In the genomic region with DNA sequence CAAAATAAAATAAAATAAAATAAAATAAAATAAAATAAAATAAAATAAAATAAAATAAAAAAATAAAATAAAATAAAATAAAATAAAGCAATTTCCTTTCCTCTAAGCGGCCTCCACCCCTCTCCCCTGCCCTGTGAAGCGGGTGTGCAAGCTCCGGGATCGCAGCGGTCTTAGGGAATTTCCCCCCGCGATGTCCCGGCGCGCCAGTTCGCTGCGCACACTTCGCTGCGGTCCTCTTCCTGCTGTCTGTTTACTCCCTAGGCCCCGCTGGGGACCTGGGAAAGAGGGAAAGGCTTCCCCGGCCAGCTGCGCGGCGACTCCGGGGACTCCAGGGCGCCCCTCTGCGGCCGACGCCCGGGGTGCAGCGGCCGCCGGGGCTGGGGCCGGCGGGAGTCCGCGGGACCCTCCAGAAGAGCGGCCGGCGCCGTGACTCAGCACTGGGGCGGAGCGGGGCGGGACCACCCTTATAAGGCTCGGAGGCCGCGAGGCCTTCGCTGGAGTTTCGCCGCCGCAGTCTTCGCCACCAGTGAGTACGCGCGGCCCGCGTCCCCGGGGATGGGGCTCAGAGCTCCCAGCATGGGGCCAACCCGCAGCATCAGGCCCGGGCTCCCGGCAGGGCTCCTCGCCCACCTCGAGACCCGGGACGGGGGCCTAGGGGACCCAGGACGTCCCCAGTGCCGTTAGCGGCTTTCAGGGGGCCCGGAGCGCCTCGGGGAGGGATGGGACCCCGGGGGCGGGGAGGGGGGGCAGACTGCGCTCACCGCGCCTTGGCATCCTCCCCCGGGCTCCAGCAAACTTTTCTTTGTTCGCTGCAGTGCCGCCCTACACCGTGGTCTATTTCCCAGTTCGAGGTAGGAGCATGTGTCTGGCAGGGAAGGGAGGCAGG, we compare ENCODE assay signal across 1 cellular context.
TF ChIP-seq lines count a peak whose summit lies in the region.

A gene (plus strand): TSS at position 494 of the 886 bp plus-strand sequence. CDS start 32 bp downstream, at position 526.

TF ChIP-seq in K562, 482 proteins besides CTCF, POLR2A, EP300 and RAD21 (continued from another document and continues in another):
- TF ChIP-seq FOXM1 (IDR thresholded peaks at IDR 0.05; ENCODE audit: low read depth) (no peak), FOXM1 (CRISPR knock-in tag; IDR thresholded peaks at IDR 0.05; ENCODE audit: low read depth) (no peak), NFIC (IDR thresholded peaks at IDR 0.05) (peak; percentile 27; the same call in 1 of the 2 replicates), ZNF764 (CRISPR knock-in tag; IDR thresholded peaks at IDR 0.05; ENCODE audit: low read depth) (no peak), SIN3A (IDR thresholded peaks at IDR 0.05; ENCODE audit: borderline replicate concordance in 2 of 2, control insufficient read depth in 1 of 2, low read depth in 2 of 2, low read length in 2 of 2) (peak; percentile 48 to 86; a peak in 3 of 4 replicates), SUPT5H (IDR thresholded peaks at IDR 0.05) (peak; percentile 95), MAFK (IDR thresholded peaks at IDR 0.05; ENCODE audit: low read length) (peak; percentile 85), RUNX1 (IDR thresholded peaks at IDR 0.05; ENCODE audit: low read depth) (no peak), YBX1 (IDR thresholded peaks at IDR 0.05) (no peak), ELF1 (tag; IDR thresholded peaks at IDR 0.05) (0 out of 2 replicates have a peak, but pooled peaks have one; percentile 20), SMAD1 (IDR thresholded peaks at IDR 0.05; ENCODE audit: low read depth, low read length, partially characterized antibody) (peak; percentile 82), MYC (IDR thresholded peaks at IDR 0.05; ENCODE audit: low read depth, low read length) (peak; percentile 77; the same call in 1 of the 2 replicates), MYC (CRISPR knock-in tag; IDR thresholded peaks at IDR 0.05; ENCODE audit: borderline replicate concordance, low read depth) (no peak), GABPB2 (CRISPR knock-in tag; conservative IDR thresholded peaks at IDR 0.05) (no peak), ZNF146 (CRISPR knock-in tag; IDR thresholded peaks at IDR 0.05; ENCODE audit: unreplicated experiment) (no peak), SRSF1 (IDR thresholded peaks at IDR 0.05; ENCODE audit: low read depth, low read length) (no peak), ZNF282 (CRISPR knock-in tag; IDR thresholded peaks at IDR 0.05) (0 out of 2 replicates have a peak, but pooled peaks have one; percentile 37), NR1H2 (CRISPR knock-in tag; IDR thresholded peaks at IDR 0.05) (0 out of 2 replicates have a peak, but pooled peaks have one; percentile 42), ZNF133 (CRISPR knock-in tag; IDR thresholded peaks at IDR 0.05) (0 out of 2 replicates have a peak, but pooled peaks have one; percentile 34), KDM5B (IDR thresholded peaks at IDR 0.05; ENCODE audit: insufficient replicate concordance, low read depth, low read length) (peak; percentile 96), TBP (optimal IDR thresholded peaks at IDR 0.05; ENCODE audit: low read depth, low read length) (peak; percentile 97), FOS (IDR thresholded peaks at IDR 0.05; ENCODE audit: extremely low read depth, insufficient read length) (no peak), RFX5 (IDR thresholded peaks at IDR 0.05; ENCODE audit: low read depth, low read length) (no peak), ZNF232 (CRISPR knock-in tag; IDR thresholded peaks at IDR 0.05) (no peak), ZNF707 (CRISPR knock-in tag; conservative IDR thresholded peaks at IDR 0.05) (no peak), DACH1 (IDR thresholded peaks at IDR 0.05; ENCODE audit: partially characterized antibody) (no peak), PCBP2 (IDR thresholded peaks at IDR 0.05; ENCODE audit: low read depth, low read length, poor library complexity, severe bottlenecking) (no peak), ZNF785 (CRISPR knock-in tag; IDR thresholded peaks at IDR 0.05) (no peak), HIVEP1 (CRISPR knock-in tag; IDR thresholded peaks at IDR 0.05) (no peak), FOXK1 (CRISPR knock-in tag; IDR thresholded peaks at IDR 0.05; ENCODE audit: borderline replicate concordance) (no peak), SP1 (CRISPR knock-in tag; IDR thresholded peaks at IDR 0.05) (peak; percentile 74), ZNF311 (CRISPR knock-in tag; IDR thresholded peaks at IDR 0.05) (no peak), BDP1 (IDR thresholded peaks at IDR 0.05; ENCODE audit: insufficient read depth, insufficient read length) (no peak), CREB1 (IDR thresholded peaks at IDR 0.05) (peak; percentile 34; the same call in 1 of the 2 replicates), CREB1 (CRISPR knock-in tag; IDR thresholded peaks at IDR 0.05) (no peak), ZNF586 (CRISPR knock-in tag; conservative IDR thresholded peaks at IDR 0.05) (no peak), KLF13 (tag; IDR thresholded peaks at IDR 0.05; ENCODE audit: borderline replicate concordance, low read depth) (0 out of 2 replicates have a peak, but pooled peaks have one; percentile 36), ZNF224 (CRISPR knock-in tag; IDR thresholded peaks at IDR 0.05) (no peak; the same call in 1 of the 2 replicates), GATAD2B (IDR thresholded peaks at IDR 0.05; ENCODE audit: borderline replicate concordance) (peak; percentile 99), FOSL1 (tag; conservative IDR thresholded peaks at IDR 0.05) (peak; percentile 63), CEBPG (CRISPR knock-in tag; IDR thresholded peaks at IDR 0.05) (0 out of 2 replicates have a peak, but pooled peaks have one; percentile 13), CEBPG (tag; conservative IDR thresholded peaks at IDR 0.05 in 1 of 2, IDR thresholded peaks at IDR 0.05 in 1 of 2) (no peak), RBM22 (IDR thresholded peaks at IDR 0.05; ENCODE audit: low read depth, low read length, poor library complexity, severe bottlenecking) (peak; percentile 49), ARHGAP35 (IDR thresholded peaks at IDR 0.05; ENCODE audit: partially characterized antibody) (no peak), KDM1A (IDR thresholded peaks at IDR 0.05) (no peak), TCFL5 (CRISPR knock-in tag; conservative IDR thresholded peaks at IDR 0.05) (no peak), ZNF239 (CRISPR knock-in tag; IDR thresholded peaks at IDR 0.05) (no peak), CBX8 (IDR thresholded peaks at IDR 0.05; ENCODE audit: borderline replicate concordance, extremely low read depth, low read depth, low read length, poor library complexity, severe bottlenecking) (no peak)
- TF ChIP-seq, protein P1, sequence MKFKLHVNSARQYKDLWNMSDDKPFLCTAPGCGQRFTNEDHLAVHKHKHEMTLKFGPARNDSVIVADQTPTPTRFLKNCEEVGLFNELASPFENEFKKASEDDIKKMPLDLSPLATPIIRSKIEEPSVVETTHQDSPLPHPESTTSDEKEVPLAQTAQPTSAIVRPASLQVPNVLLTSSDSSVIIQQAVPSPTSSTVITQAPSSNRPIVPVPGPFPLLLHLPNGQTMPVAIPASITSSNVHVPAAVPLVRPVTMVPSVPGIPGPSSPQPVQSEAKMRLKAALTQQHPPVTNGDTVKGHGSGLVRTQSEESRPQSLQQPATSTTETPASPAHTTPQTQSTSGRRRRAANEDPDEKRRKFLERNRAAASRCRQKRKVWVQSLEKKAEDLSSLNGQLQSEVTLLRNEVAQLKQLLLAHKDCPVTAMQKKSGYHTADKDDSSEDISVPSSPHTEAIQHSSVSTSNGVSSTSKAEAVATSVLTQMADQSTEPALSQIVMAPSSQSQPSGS (CRISPR knock-in tag; IDR thresholded peaks at IDR 0.05) = no peak
- TF ChIP-seq, protein P2, sequence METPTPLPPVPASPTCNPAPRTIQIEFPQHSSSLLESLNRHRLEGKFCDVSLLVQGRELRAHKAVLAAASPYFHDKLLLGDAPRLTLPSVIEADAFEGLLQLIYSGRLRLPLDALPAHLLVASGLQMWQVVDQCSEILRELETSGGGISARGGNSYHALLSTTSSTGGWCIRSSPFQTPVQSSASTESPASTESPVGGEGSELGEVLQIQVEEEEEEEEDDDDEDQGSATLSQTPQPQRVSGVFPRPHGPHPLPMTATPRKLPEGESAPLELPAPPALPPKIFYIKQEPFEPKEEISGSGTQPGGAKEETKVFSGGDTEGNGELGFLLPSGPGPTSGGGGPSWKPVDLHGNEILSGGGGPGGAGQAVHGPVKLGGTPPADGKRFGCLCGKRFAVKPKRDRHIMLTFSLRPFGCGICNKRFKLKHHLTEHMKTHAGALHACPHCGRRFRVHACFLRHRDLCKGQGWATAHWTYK (CRISPR knock-in tag; IDR thresholded peaks at IDR 0.05) = 0 out of 2 replicates have a peak, but pooled peaks have one; percentile 49
- TF ChIP-seq, protein P3, sequence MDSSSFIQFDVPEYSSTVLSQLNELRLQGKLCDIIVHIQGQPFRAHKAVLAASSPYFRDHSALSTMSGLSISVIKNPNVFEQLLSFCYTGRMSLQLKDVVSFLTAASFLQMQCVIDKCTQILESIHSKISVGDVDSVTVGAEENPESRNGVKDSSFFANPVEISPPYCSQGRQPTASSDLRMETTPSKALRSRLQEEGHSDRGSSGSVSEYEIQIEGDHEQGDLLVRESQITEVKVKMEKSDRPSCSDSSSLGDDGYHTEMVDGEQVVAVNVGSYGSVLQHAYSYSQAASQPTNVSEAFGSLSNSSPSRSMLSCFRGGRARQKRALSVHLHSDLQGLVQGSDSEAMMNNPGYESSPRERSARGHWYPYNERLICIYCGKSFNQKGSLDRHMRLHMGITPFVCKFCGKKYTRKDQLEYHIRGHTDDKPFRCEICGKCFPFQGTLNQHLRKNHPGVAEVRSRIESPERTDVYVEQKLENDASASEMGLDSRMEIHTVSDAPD (CRISPR knock-in tag; IDR thresholded peaks at IDR 0.05) = no peak
- TF ChIP-seq, protein P4, sequence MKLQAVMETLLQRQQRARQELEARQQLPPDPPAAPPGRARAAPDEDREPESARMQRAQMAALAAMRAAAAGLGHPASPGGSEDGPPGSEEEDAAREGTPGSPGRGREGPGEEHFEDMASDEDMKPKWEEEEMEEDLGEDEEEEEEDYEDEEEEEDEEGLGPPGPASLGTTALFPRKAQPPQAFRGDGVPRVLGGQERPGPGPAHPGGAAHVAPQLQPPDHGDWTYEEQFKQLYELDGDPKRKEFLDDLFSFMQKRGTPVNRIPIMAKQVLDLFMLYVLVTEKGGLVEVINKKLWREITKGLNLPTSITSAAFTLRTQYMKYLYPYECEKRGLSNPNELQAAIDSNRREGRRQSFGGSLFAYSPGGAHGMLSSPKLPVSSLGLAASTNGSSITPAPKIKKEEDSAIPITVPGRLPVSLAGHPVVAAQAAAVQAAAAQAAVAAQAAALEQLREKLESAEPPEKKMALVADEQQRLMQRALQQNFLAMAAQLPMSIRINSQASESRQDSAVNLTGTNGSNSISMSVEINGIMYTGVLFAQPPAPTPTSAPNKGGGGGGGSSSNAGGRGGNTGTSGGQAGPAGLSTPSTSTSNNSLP (IDR thresholded peaks at IDR 0.05; ENCODE audit: borderline replicate concordance, low read depth, low read length) = no peak
- TF ChIP-seq, protein P5, sequence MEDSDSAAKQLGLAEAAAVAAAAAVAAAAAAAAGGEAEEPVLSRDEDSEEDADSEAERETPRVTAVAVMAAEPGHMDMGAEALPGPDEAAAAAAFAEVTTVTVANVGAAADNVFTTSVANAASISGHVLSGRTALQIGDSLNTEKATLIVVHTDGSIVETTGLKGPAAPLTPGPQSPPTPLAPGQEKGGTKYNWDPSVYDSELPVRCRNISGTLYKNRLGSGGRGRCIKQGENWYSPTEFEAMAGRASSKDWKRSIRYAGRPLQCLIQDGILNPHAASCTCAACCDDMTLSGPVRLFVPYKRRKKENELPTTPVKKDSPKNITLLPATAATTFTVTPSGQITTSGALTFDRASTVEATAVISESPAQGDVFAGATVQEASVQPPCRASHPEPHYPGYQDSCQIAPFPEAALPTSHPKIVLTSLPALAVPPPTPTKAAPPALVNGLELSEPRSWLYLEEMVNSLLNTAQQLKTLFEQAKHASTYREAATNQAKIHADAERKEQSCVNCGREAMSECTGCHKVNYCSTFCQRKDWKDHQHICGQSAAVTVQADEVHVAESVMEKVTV (CRISPR knock-in tag; IDR thresholded peaks at IDR 0.05) = peak; percentile 32; the same call in 1 of the 2 replicates
- TF ChIP-seq, protein P6, sequence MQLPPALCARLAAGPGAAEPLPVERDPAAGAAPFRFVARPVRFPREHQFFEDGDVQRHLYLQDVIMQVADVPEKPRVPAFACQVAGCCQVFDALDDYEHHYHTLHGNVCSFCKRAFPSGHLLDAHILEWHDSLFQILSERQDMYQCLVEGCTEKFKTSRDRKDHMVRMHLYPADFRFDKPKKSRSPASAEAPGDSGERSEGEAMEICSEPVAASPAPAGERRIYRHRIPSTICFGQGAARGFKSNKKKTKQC (CRISPR knock-in tag; IDR thresholded peaks at IDR 0.05) = peak; percentile 66; the same call in 1 of the 2 replicates
- TF ChIP-seq, protein P7, sequence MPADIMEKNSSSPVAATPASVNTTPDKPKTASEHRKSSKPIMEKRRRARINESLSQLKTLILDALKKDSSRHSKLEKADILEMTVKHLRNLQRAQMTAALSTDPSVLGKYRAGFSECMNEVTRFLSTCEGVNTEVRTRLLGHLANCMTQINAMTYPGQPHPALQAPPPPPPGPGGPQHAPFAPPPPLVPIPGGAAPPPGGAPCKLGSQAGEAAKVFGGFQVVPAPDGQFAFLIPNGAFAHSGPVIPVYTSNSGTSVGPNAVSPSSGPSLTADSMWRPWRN (IDR thresholded peaks at IDR 0.05; ENCODE audit: low read depth) = no peak
- TF ChIP-seq, protein P8, sequence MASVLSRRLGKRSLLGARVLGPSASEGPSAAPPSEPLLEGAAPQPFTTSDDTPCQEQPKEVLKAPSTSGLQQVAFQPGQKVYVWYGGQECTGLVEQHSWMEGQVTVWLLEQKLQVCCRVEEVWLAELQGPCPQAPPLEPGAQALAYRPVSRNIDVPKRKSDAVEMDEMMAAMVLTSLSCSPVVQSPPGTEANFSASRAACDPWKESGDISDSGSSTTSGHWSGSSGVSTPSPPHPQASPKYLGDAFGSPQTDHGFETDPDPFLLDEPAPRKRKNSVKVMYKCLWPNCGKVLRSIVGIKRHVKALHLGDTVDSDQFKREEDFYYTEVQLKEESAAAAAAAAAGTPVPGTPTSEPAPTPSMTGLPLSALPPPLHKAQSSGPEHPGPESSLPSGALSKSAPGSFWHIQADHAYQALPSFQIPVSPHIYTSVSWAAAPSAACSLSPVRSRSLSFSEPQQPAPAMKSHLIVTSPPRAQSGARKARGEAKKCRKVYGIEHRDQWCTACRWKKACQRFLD (CRISPR knock-in tag; IDR thresholded peaks at IDR 0.05) = peak; percentile 83
- TF ChIP-seq, protein P9, sequence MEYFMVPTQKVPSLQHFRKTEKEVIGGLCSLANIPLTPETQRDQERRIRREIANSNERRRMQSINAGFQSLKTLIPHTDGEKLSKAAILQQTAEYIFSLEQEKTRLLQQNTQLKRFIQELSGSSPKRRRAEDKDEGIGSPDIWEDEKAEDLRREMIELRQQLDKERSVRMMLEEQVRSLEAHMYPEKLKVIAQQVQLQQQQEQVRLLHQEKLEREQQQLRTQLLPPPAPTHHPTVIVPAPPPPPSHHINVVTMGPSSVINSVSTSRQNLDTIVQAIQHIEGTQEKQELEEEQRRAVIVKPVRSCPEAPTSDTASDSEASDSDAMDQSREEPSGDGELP (CRISPR knock-in tag; IDR thresholded peaks at IDR 0.05; ENCODE audit: borderline replicate concordance) = peak; percentile 92
- TF ChIP-seq, protein P10, sequence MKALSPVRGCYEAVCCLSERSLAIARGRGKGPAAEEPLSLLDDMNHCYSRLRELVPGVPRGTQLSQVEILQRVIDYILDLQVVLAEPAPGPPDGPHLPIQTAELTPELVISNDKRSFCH (CRISPR knock-in tag; IDR thresholded peaks at IDR 0.05) = no peak
- TF ChIP-seq, protein P10 (tag; IDR thresholded peaks at IDR 0.05) = peak; percentile 24; the same call in 1 of the 2 replicates
